Comparison of ENCODE assay signal across 13 cellular contexts in the genomic region with DNA sequence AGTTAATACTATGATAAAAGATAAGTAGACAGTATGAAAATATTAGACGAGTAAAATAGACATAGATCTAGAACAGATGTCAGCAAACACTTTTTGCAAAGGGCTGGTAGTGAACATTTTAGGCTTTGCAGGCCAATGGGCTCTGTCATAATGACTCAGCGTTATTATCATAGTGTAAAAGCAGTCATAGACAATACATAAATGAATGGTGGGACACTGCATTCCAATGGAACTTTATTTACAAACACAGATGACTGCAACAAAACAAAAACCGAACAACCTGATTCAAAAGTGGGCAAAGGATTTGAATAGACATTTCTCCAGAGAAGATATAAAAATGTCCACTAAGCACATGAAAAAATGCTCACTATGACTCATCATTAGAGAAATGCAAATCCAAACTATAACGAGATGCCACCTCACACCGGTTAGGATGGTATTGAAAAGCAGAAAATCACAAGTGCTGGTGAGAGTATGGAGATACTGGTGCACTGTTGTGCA. TPM values are rescaled to one million over a fixed set of nuclear protein-coding genes. Genes with fewer than 3 reads are reported as not detected.
A peak's percentile ranks its signal among the peaks of the same experiment; 100 is the strongest.
DNase-seq lines count a peak whose midpoint lies in the region; ATAC-seq and TF ChIP-seq lines count a peak whose summit lies in the region.
"Had no signal": no experiment of that assay in that cellular context is flagged by ENCODE, and none has a peak within 500 bp of the region (broad histone marks: within the 10 kb centered on the region; RNA-seq: fewer than 3 reads in every experiment).

No MANE protein-coding gene starts in this region.

- H3K14ac ChIP-seq in mesenchymal stem cell (ENCODE audit: low read length in 2 of 2), result no peak overlapping the region

- H3K27ac ChIP-seq in mesenchymal stem cell (ENCODE audit: low read length, poor library complexity, severe bottlenecking) (no peak overlapping the region), uterus (no peak overlapping the region)

- intact Hi-C loops in uterus (cut with DNase I; ENCODE audit: low total_unique reads), result no loop called here

- H3K36me3 ChIP-seq in mesenchymal stem cell (ENCODE audit: control insufficient read depth in 1 of 2, insufficient read depth in 2 of 2, low read depth in 1 of 2, low read length in 2 of 2) (no peaks in the 10 kb centered on the region), uterus (no peaks in the 10 kb centered on the region)

- H2AK5ac ChIP-seq in mesenchymal stem cell (ENCODE audit: low read length, severe bottlenecking), result no peak overlapping the region

- peak overlapping the region in 1 of 2 experiments; percentile 24 for H3K4ac ChIP-seq in mesenchymal stem cell (ENCODE audit: low read depth in 1 of 2, low read length in 2 of 2)

- H2BK12ac ChIP-seq in mesenchymal stem cell (ENCODE audit: low read length in 2 of 2), result no peak overlapping the region

- no peak overlapping the region for H2BK5ac ChIP-seq in mesenchymal stem cell (ENCODE audit: low read depth, low read length, poor library complexity, severe bottlenecking)

- no peak for TF ChIP-seq CTCF in uterus (IDR thresholded peaks at IDR 0.05)

- TF ChIP-seq POLR2A in uterus (IDR thresholded peaks at IDR 0.05), result no peak

- no peak overlapping the region for H3K18ac ChIP-seq in mesenchymal stem cell (ENCODE audit: low read depth in 1 of 2, low read length in 2 of 2)

- H3K4me2 ChIP-seq in mesenchymal stem cell (ENCODE audit: low read length, poor library complexity, severe bottlenecking), result no peak overlapping the region

- H3K23ac ChIP-seq in mesenchymal stem cell (ENCODE audit: low read length in 2 of 2), result no peak overlapping the region

- H3K4me1 ChIP-seq in mesenchymal stem cell (ENCODE audit: control insufficient read depth, insufficient read depth, low read depth, low read length), result peaks cover 2% of the 10 kb centered on the region
- peaks cover 0 to 3% of the 10 kb centered on the region in 2 donors for H3K4me1 ChIP-seq in uterus

- H4K8ac ChIP-seq in mesenchymal stem cell (ENCODE audit: low read length), result peak overlapping the region; percentile 72

- 62% methylated on average over 3 of the region's 5 CpGs for WGBS in mesenchymal stem cell

- H2BK15ac ChIP-seq in mesenchymal stem cell (ENCODE audit: low read depth, poor library complexity, severe bottlenecking), result no peak overlapping the region

- peak overlapping the region; percentile 34 for H3K9ac ChIP-seq in mesenchymal stem cell (ENCODE audit: low read length)

- H2BK120ac ChIP-seq in mesenchymal stem cell (ENCODE audit: low read depth, low read length), result no peak overlapping the region

- peaks cover 3% of the 10 kb centered on the region for H3K9me3 ChIP-seq in mesenchymal stem cell (ENCODE audit: control insufficient read depth, low read length)
- H3K9me3 ChIP-seq in uterus, result no peaks in the 10 kb centered on the region

- H3K4me3 ChIP-seq in mesenchymal stem cell (ENCODE audit: insufficient read depth in 1 of 2, low read depth in 1 of 2, low read length in 2 of 2), result no peak overlapping the region
- H3K4me3 ChIP-seq in uterus, result no peak overlapping the region

- H4K91ac ChIP-seq in mesenchymal stem cell (ENCODE audit: low read length), result no peak overlapping the region

- peak; percentile 50 for DNase-seq in amniotic epithelial cell (ENCODE audit: low read depth)
- peak; percentile 50 for DNase-seq in mesenchymal stem cell
- no peak for DNase-seq in NCI-H1417 treated with DMSO at 0.1 percent for 48 hours (lab: John Stamatoyannopoulos, UW)
- no peak for DNase-seq in NCI-H1048 (lab: John Stamatoyannopoulos, UW)
- DNase-seq in SW480 (ENCODE audit: low spot score), result no peak
- DNase-seq in uterus, result no peak
- DNase-seq: activated CD8-positive, alpha-beta memory T cell treated with anti-CD3 and anti-CD28 coated beads, Interleukin-2, amount 50 U/mL, for 48 hours; glutamatergic neuron; mesendoderm; NCI-H524; T-helper 17 cell had no signal

- ATAC-seq in GM18498 (IDR thresholded peaks at IDR 0.05; ENCODE audit: unreplicated experiment) (peak; percentile 69), HG03175 (IDR thresholded peaks at IDR 0.05; ENCODE audit: unreplicated experiment) (peak; percentile 64)
- ATAC-seq: T-helper 17 cell had no signal

- H3K79me1 ChIP-seq in mesenchymal stem cell (replicated peaks; ENCODE audit: low read length, poor library complexity, severe bottlenecking), result no peaks in the 10 kb centered on the region

- H2AFZ ChIP-seq in mesenchymal stem cell (ENCODE audit: low read depth, low read length), result no peak overlapping the region

- H3K27me3 ChIP-seq in mesenchymal stem cell (ENCODE audit: control insufficient read depth in 1 of 2, insufficient read depth in 1 of 2, low read length in 2 of 2) (peaks cover 0 to 2% of the 10 kb centered on the region in 2 experiments), uterus (no peaks in the 10 kb centered on the region)

RNA-seq across cellular contexts. Expression of gene GSTM5, which starts 7.3 kb away (rescaled TPM):
- not detected for polyA plus RNA-seq in mesenchymal stem cell (2013, experiment 1 of 2)
- polyA plus RNA-seq in mesenchymal stem cell (2013, experiment 2 of 2), result not detected
- total RNA-seq in uterus, result 10 to 100 TPM in 3 of 4 donors, under 1 TPM in 1; 0.51 to 24.8 (median 22.3) TPM

RNA-seq across cellular contexts. Expression of gene GSTM3, which starts 21.5 kb away (rescaled TPM):
- 203 TPM for polyA plus RNA-seq in mesenchymal stem cell (2013, experiment 1 of 2)
- polyA plus RNA-seq in mesenchymal stem cell (2013, experiment 2 of 2), result 207 TPM
- 100 to 1,000 TPM in 1 of 4 donors, 10 to 100 TPM in 3; 39.1 to 104 (median 61.0) TPM for total RNA-seq in uterus

RNA-seq across cellular contexts. Expression of gene GSTM1, which starts 31.8 kb away (rescaled TPM):
- polyA plus RNA-seq in mesenchymal stem cell (2013, experiment 1 of 2), result 33.6 TPM
- 34.4 TPM for polyA plus RNA-seq in mesenchymal stem cell (2013, experiment 2 of 2)
- 1 to 10 TPM in 1 of 4 donors, not detected in 3; 9.4 TPM for total RNA-seq in uterus

RNA-seq across cellular contexts. Expression of gene EPS8L3, which starts 44.3 kb away (rescaled TPM):
- polyA plus RNA-seq in mesenchymal stem cell (2013, experiment 1 of 2), result not detected
- not detected for polyA plus RNA-seq in mesenchymal stem cell (2013, experiment 2 of 2)
- total RNA-seq in uterus, result under 1 TPM in 2 of 4 donors, not detected in 2; 0.26 to 0.29 TPM
- total RNA-seq: T-helper 17 cell had no signal

RNA-seq across cellular contexts. Expression of gene GSTM2, which starts 51.5 kb away (rescaled TPM):
- 75.2 TPM for polyA plus RNA-seq in mesenchymal stem cell (2013, experiment 1 of 2)
- 70.3 TPM for polyA plus RNA-seq in mesenchymal stem cell (2013, experiment 2 of 2)
- 100 to 1,000 TPM in 1 of 4 donors, 10 to 100 TPM in 3; 32.1 to 154 (median 72.1) TPM for total RNA-seq in uterus

Comparison
In these comparisons a context has a peak if more than half of its experiments do, and no peak if none do; other contexts are left out.
1. DNase-seq: peak in amniotic epithelial cell (single experiment) and mesenchymal stem cell (single experiment); none in NCI-H1417 treated with DMSO at 0.1 percent for 48 hours (single experiment), NCI-H1048 (single experiment), SW480 (single experiment) and uterus (0 of 2).